13 cellular contexts compared by ENCODE assay signal in the genomic region with DNA sequence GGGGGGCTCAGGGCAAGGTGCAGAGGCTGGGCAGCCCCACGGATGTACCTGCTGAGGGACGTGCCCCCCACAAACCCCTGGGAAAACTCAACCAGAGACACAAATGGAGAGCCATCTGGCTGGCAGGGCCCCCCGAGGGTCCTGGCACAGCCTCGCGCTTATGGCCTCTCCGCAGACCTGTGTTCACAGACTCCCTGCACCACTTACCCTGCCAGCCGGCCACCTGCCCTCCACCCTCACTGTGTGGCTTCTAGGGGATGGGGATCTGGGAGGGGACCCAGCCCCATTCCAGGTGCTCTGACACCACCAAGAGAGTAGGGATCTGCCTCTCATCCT. TPM values are rescaled to one million over a fixed set of nuclear protein-coding genes. Genes with fewer than 3 reads are reported as not detected.
DNase-seq lines count a peak whose midpoint lies in the region; ATAC-seq and TF ChIP-seq lines count a peak whose summit lies in the region.
"Had no signal": no experiment of that assay in that cellular context is flagged by ENCODE, and none has a peak within 500 bp of the region (broad histone marks: within the 10 kb centered on the region; RNA-seq: fewer than 3 reads in every experiment).

No MANE protein-coding gene starts in this region.

- H3K27ac Mint-ChIP-seq in Calu3 (ENCODE audit: unreplicated experiment) (peak overlapping the region; percentile 73), glutamatergic neuron (ENCODE audit: unreplicated experiment) (peak overlapping the region; percentile 91)
- H3K27ac Mint-ChIP-seq in CD4-positive, alpha-beta memory T cell, result no peak overlapping the region
- H3K27ac Mint-ChIP-seq: T-helper 2 cell treated with Interferon-gamma antibody and Interleukin-4, amounts not matched to agents 5 μg/mL and 100 μg/mL, for 36 hours had no signal

- H3K36me3 ChIP-seq in Peyer's patch, result no peaks in the 10 kb centered on the region
- no peaks in the 10 kb centered on the region for H3K36me3 ChIP-seq in gastrocnemius medialis
- H3K36me3 ChIP-seq in CD4-positive, alpha-beta memory T cell (ENCODE audit: insufficient read depth, low read length), result no peaks in the 10 kb centered on the region
- H3K36me3 ChIP-seq: BE2C had no signal

- CTCF ChIA-PET in Calu3 (lab: Charles Lee), result interaction anchor here (0.8 to 1.2 kb wide), 2 partner anchors 31 to 296 kb away, joined by 3 read pairs; a partner anchor contains a TSS
- CTCF ChIA-PET in CD4-positive, alpha-beta memory T cell (lab: Charles Lee; ENCODE audit: partially characterized antibody), result no interaction called here

- DNase-seq in Calu3, result no peak
- DNase-seq in Peyer's patch, result no peak
- DNase-seq in glutamatergic neuron, result peak; percentile 30
- no peak for DNase-seq in gastrocnemius medialis
- no peak for DNase-seq in NOMO-1 treated with DMSO at 0.1 percent for 48 hours (lab: John Stamatoyannopoulos, UW; ENCODE audit: unreplicated experiment)
- DNase-seq in activated T-cell treated with anti-CD3 and anti-CD28 coated beads, Interleukin-2, amount 50 U/mL, for 48 hours, result no peak
- no peak for DNase-seq in CD4-positive, alpha-beta memory T cell

- H3K4me3 ChIP-seq in Peyer's patch, result no peak overlapping the region
- H3K4me3 ChIP-seq in gastrocnemius medialis, result no peak overlapping the region
- H3K4me3 ChIP-seq in CD4-positive, alpha-beta memory T cell (ENCODE audit: low read length in 2 of 2), result no peak overlapping the region

- TF ChIP-seq CTCF in Calu3 (IDR thresholded peaks at IDR 0.05; ENCODE audit: unreplicated experiment) (no peak), Peyer's patch (IDR thresholded peaks at IDR 0.05) (no peak), glutamatergic neuron (IDR thresholded peaks at IDR 0.05; ENCODE audit: partially characterized antibody, unreplicated experiment) (no peak), gastrocnemius medialis (IDR thresholded peaks at IDR 0.05 in 4 of 5, conservative IDR thresholded peaks at IDR 0.05 in 1 of 5) (no peak)

- H3K27me3 ChIP-seq in Peyer's patch (peaks cover 0 to 10% of the 10 kb centered on the region in 2 donors), gastrocnemius medialis (peaks cover 0 to 6% (median 0%) of the 10 kb centered on the region in 3 donors)
- peaks cover 6% of the 10 kb centered on the region for H3K27me3 ChIP-seq in CD4-positive, alpha-beta memory T cell (ENCODE audit: insufficient read depth, low read length)

- TF ChIP-seq POLR2A in Peyer's patch (IDR thresholded peaks at IDR 0.05) (no peak), gastrocnemius medialis (IDR thresholded peaks at IDR 0.05) (no peak)

- H3K9me3 Mint-ChIP-seq in Calu3 (ENCODE audit: low read depth, unreplicated experiment) (no peaks in the 10 kb centered on the region), glutamatergic neuron (ENCODE audit: unreplicated experiment) (peaks cover 14% of the 10 kb centered on the region)
- peaks cover 0 to 3% (median 0%) of the 10 kb centered on the region in 8 donors for H3K9me3 Mint-ChIP-seq in CD4-positive, alpha-beta memory T cell
- H3K9me3 Mint-ChIP-seq: T-helper 2 cell treated with Interferon-gamma antibody and Interleukin-4, amounts not matched to agents 5 μg/mL and 100 μg/mL, for 36 hours had no signal

- ATAC-seq in gastrocnemius medialis (no peak), HG02588 (IDR thresholded peaks at IDR 0.05; ENCODE audit: unreplicated experiment) (no peak)

- BruUV-seq in Calu3 (replicated peaks; lab: Mats Ljungman, UMichigan), result no TSS peak

- in situ Hi-C loops in gastrocnemius medialis (cut with MboI; ENCODE audit: low sequenced_read_pairs in 4 of 4), result no loop called here

- H3K4me3 Mint-ChIP-seq in Calu3 (ENCODE audit: low read depth, unreplicated experiment) (peak overlapping the region; percentile 3), glutamatergic neuron (ENCODE audit: unreplicated experiment) (no peak overlapping the region)
- no peak overlapping the region for H3K4me3 Mint-ChIP-seq in CD4-positive, alpha-beta memory T cell
- H3K4me3 Mint-ChIP-seq: T-helper 2 cell treated with Interferon-gamma antibody and Interleukin-4, amounts not matched to agents 5 μg/mL and 100 μg/mL, for 36 hours had no signal

- H3K27me3 Mint-ChIP-seq in Calu3 (ENCODE audit: unreplicated experiment) (peaks cover 36% of the 10 kb centered on the region), glutamatergic neuron (ENCODE audit: unreplicated experiment) (peaks cover 11% of the 10 kb centered on the region)
- peaks cover 8 to 11% of the 10 kb centered on the region in 2 donors for H3K27me3 Mint-ChIP-seq in CD4-positive, alpha-beta memory T cell

- POLR2A ChIA-PET in CD4-positive, alpha-beta memory T cell (lab: Charles Lee; ENCODE audit: partially characterized antibody), result no interaction called here

- intact Hi-C loops in Calu3 (cut with micrococcal nuclease; ENCODE audit: unreplicated experiment), result no loop called here
- intact Hi-C loops in gastrocnemius medialis (cut with DNase I; ENCODE audit: low total_unique reads), result no loop called here
- intact Hi-C loops in CD4-positive, alpha-beta memory T cell (cut with micrococcal nuclease), result no loop called here

- H3K4me1 ChIP-seq in Peyer's patch, result peaks cover 0 to 41% (median 11%) of the 10 kb centered on the region in 4 donors
- peaks cover 3 to 17% of the 10 kb centered on the region in 2 donors for H3K4me1 ChIP-seq in gastrocnemius medialis
- peaks cover 7% of the 10 kb centered on the region for H3K4me1 ChIP-seq in CD4-positive, alpha-beta memory T cell (ENCODE audit: insufficient read depth, low read length)

- H3K4me1 Mint-ChIP-seq in Calu3 (ENCODE audit: low read depth, unreplicated experiment) (peaks cover 24% of the 10 kb centered on the region), glutamatergic neuron (ENCODE audit: low read depth, unreplicated experiment) (peaks cover 14% of the 10 kb centered on the region)
- H3K4me1 Mint-ChIP-seq in CD4-positive, alpha-beta memory T cell, result peaks cover 6 to 11% (median 7%) of the 10 kb centered on the region in 4 donors

- no peaks in the 10 kb centered on the region for H3K9me3 ChIP-seq in Peyer's patch
- H3K9me3 ChIP-seq in gastrocnemius medialis, result no peaks in the 10 kb centered on the region
- no peaks in the 10 kb centered on the region for H3K9me3 ChIP-seq in CD4-positive, alpha-beta memory T cell (ENCODE audit: control insufficient read depth in 1 of 2, low read length in 2 of 2)
- H3K9me3 ChIP-seq: BE2C had no signal

- H3K27ac ChIP-seq in Peyer's patch (peak overlapping the region in 3 of 4 donors; percentile 10 to 38 (median 31)), gastrocnemius medialis (peak overlapping the region; percentile 4 to 67 (median 50))
- H3K27ac ChIP-seq in CD4-positive, alpha-beta memory T cell (ENCODE audit: low read depth, low read length), result no peak overlapping the region

- H3K36me3 Mint-ChIP-seq in Calu3 (ENCODE audit: insufficient read depth, unreplicated experiment), result peaks cover 35% of the 10 kb centered on the region
- H3K36me3 Mint-ChIP-seq in glutamatergic neuron (ENCODE audit: unreplicated experiment), result no peaks in the 10 kb centered on the region
- H3K36me3 Mint-ChIP-seq in CD4-positive, alpha-beta memory T cell, result peaks cover 2 to 4% of the 10 kb centered on the region in 2 donors

RNA-seq across cellular contexts. Expression of a gene that starts 3.4 kb away (rescaled TPM):
- total RNA-seq in Calu3 (2022), result 2.5 and 3.2 TPM in 2 replicates
- 10 to 100 TPM in 1 of 4 donors, 1 to 10 TPM in 3; 1.9 to 33.0 (median 4.4) TPM for total RNA-seq in Peyer's patch
- 94.4 TPM for total RNA-seq in glutamatergic neuron (ENCODE audit: unreplicated experiment)
- 1 to 10 TPM; 4.3 to 7.1 (median 5.6) TPM for total RNA-seq in gastrocnemius medialis
- total RNA-seq in CD4-positive, alpha-beta memory T cell, result under 1 TPM; 0.28 to 0.87 TPM
- polyA plus RNA-seq in CD4-positive, alpha-beta memory T cell, result under 1 TPM in 1 of 2 donors, not detected in 1; 0.09 TPM

RNA-seq across cellular contexts. Expression of a gene that starts 26.8 kb away (rescaled TPM):
- total RNA-seq in Calu3 (2022) (0.24 TPM in 1 of 2 replicates, not detected in the other), Peyer's patch (not detected), glutamatergic neuron (ENCODE audit: unreplicated experiment) (not detected), gastrocnemius medialis (not detected)
- total RNA-seq in CD4-positive, alpha-beta memory T cell, result not detected
- polyA plus RNA-seq in CD4-positive, alpha-beta memory T cell, result not detected
- total RNA-seq: H7, left lobe of liver, omental fat pad had no signal

RNA-seq across cellular contexts. Expression of a gene that starts 30.6 kb away (rescaled TPM):
- 192 and 197 TPM in 2 replicates for total RNA-seq in Calu3 (2022)
- 10 to 100 TPM; 59.4 to 78.7 (median 65.1) TPM for total RNA-seq in Peyer's patch
- 109 TPM for total RNA-seq in glutamatergic neuron (ENCODE audit: unreplicated experiment)
- total RNA-seq in gastrocnemius medialis, result 10 to 100 TPM; 57.7 to 92.4 (median 59.8) TPM
- total RNA-seq in CD4-positive, alpha-beta memory T cell, result 10 to 100 TPM; 44.4 to 44.9 TPM
- 10 to 100 TPM; 66.4 to 76.1 TPM for polyA plus RNA-seq in CD4-positive, alpha-beta memory T cell

Comparison
In these comparisons a context has a peak if more than half of its experiments do, and no peak if none do; other contexts are left out.
1. H3K27ac Mint-ChIP-seq: peak in Calu3 (single experiment) and glutamatergic neuron (single experiment); none in CD4-positive, alpha-beta memory T cell (0 of 7).